ENCODE assay signal across 10 cellular contexts in the genomic region with DNA sequence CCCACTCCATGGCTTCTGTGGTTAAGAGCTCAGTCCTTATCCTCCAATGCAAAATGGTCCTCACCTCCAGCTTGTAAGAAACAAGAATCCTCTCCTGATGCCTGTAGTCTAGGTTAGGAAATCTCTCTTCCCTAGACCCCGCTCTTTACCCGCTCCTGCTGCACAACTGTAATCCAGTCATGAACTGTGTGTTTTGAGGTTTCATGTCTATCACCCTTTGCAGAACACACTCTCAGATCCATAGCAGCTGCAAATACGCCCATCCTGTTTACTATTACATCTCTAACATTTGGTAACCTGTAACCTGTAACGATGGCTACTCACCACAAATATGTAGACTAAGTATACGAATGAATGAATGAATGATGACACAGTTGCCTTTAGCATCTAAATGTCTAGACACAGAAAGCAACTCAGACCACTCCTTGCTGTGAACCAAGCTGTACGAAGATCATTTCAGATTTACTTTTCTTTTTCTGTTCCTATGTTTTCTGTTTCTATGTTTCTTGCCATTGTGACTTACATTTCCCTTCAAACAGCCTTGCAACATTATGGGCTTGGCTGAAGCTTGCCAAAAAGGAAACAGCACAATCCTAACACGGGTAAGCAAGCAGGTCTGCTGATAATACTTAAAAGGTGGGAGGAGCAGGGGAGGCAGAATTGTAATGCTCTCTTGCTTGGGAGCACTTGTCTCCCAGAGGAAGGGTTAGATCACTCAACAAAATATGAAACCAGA. TPM values are rescaled to one million over a fixed set of nuclear protein-coding genes. Genes with fewer than 3 reads are reported as not detected.
A peak's percentile ranks its signal among the peaks of the same experiment; 100 is the strongest.
DNase-seq lines count a peak whose midpoint lies in the region; ATAC-seq, FAIRE-seq and TF ChIP-seq lines count a peak whose summit lies in the region.
"Had no signal": no experiment of that assay in that cellular context is flagged by ENCODE, and none has a peak within 500 bp of the region (broad histone marks: within the 10 kb centered on the region; RNA-seq: fewer than 3 reads in every experiment).

No MANE protein-coding gene starts in this region.

- H3K9me3 Mint-ChIP-seq in astrocyte (ENCODE audit: unreplicated experiment) = no peaks in the 10 kb centered on the region
- peaks cover 3 to 4% of the 10 kb centered on the region in 2 donors for H3K9me3 Mint-ChIP-seq in stimulated activated naive B cell treated with anti-CD40 and anti-IgM and Interleukin-4, amounts not matched to agents 10 μg/mL and 1 μg/mL and 100 μg/mL, for 72 hours
- H3K9me3 Mint-ChIP-seq: brain had no signal

- no peak for TF ChIP-seq CTCF in astrocyte (IDR thresholded peaks at IDR 0.05; ENCODE audit: insufficient read depth, low read depth, low read length)

- H3K27ac ChIP-seq in astrocyte (ENCODE audit: low read depth, low read length) = peak overlapping the region; percentile 64

- H3K4me2 ChIP-seq in astrocyte (ENCODE audit: low read length) = peak overlapping the region; percentile 51

- no peaks in the 10 kb centered on the region for H4K20me1 ChIP-seq in astrocyte (ENCODE audit: insufficient read depth, low read length)

- H3K4me1 Mint-ChIP-seq in astrocyte (ENCODE audit: low read depth, unreplicated experiment) = peaks cover 13% of the 10 kb centered on the region
- peaks cover 0 to 12% of the 10 kb centered on the region in 2 donors for H3K4me1 Mint-ChIP-seq in stimulated activated naive B cell treated with anti-CD40 and anti-IgM and Interleukin-4, amounts not matched to agents 10 μg/mL and 1 μg/mL and 100 μg/mL, for 72 hours

- H3K9me3 ChIP-seq in astrocyte (ENCODE audit: insufficient read depth, low read depth, low read length) = no peaks in the 10 kb centered on the region

- peak; percentile 66 for ATAC-seq in GM19438 (IDR thresholded peaks at IDR 0.05; ENCODE audit: low read depth, unreplicated experiment)
- ATAC-seq in HG03378 (IDR thresholded peaks at IDR 0.05; ENCODE audit: unreplicated experiment) = peak; percentile 43
- peak; percentile 53 to 62 for ATAC-seq in stimulated activated naive B cell treated with anti-CD40 and anti-IgM and Interleukin-4, amounts not matched to agents 10 μg/mL and 1 μg/mL and 100 μg/mL, for 72 hours (replicated peaks)

- peaks cover 22% of the 10 kb centered on the region for H3K4me1 ChIP-seq in astrocyte (ENCODE audit: insufficient read depth, low read length)

- no peak overlapping the region for H3K27ac Mint-ChIP-seq in astrocyte (ENCODE audit: unreplicated experiment)
- H3K27ac Mint-ChIP-seq in stimulated activated naive B cell treated with anti-CD40 and anti-IgM and Interleukin-4, amounts not matched to agents 10 μg/mL and 1 μg/mL and 100 μg/mL, for 72 hours = no peak overlapping the region

- POLR2A ChIA-PET in HEK293T (lab: Yijun Ruan, JAX) = no interaction called here

- H3K9ac ChIP-seq in astrocyte (ENCODE audit: low read length) = peak overlapping the region; percentile 38

- H3K79me2 ChIP-seq in astrocyte (ENCODE audit: insufficient read depth, low read length) = no peaks in the 10 kb centered on the region

- no peaks in the 10 kb centered on the region for H3K36me3 Mint-ChIP-seq in astrocyte (ENCODE audit: low read depth, unreplicated experiment)
- H3K36me3 Mint-ChIP-seq in stimulated activated naive B cell treated with anti-CD40 and anti-IgM and Interleukin-4, amounts not matched to agents 10 μg/mL and 1 μg/mL and 100 μg/mL, for 72 hours = no peaks in the 10 kb centered on the region

- peak; percentile 53 for DNase-seq in DMS153 (lab: John Stamatoyannopoulos, UW)
- DNase-seq in astrocyte (ENCODE audit: low read depth) = peak; percentile 84
- no peak for DNase-seq in stimulated activated naive B cell treated with anti-CD40 and anti-IgM and Interleukin-4, amounts not matched to agents 10 μg/mL and 1 μg/mL and 100 μg/mL, for 72 hours
- DNase-seq in midbrain (lab: John Stamatoyannopoulos, UW) = no peak
- no peak for DNase-seq in NCI-H526 treated with DMSO at 0.1 percent for 48 hours (lab: John Stamatoyannopoulos, UW)
- DNase-seq in HEK293T (ENCODE audit: extremely low spot score) = no peak

- no peak overlapping the region for H3K4me3 Mint-ChIP-seq in astrocyte (ENCODE audit: unreplicated experiment)
- no peak overlapping the region for H3K4me3 Mint-ChIP-seq in stimulated activated naive B cell treated with anti-CD40 and anti-IgM and Interleukin-4, amounts not matched to agents 10 μg/mL and 1 μg/mL and 100 μg/mL, for 72 hours

- H3K27me3 Mint-ChIP-seq in astrocyte (ENCODE audit: low read depth, unreplicated experiment) = no peaks in the 10 kb centered on the region
- no peaks in the 10 kb centered on the region for H3K27me3 Mint-ChIP-seq in stimulated activated naive B cell treated with anti-CD40 and anti-IgM and Interleukin-4, amounts not matched to agents 10 μg/mL and 1 μg/mL and 100 μg/mL, for 72 hours
- H3K27me3 Mint-ChIP-seq: brain had no signal

- H3K27me3 ChIP-seq in astrocyte (ENCODE audit: insufficient read depth, low read length) = no peaks in the 10 kb centered on the region

- no peak overlapping the region for H2AFZ ChIP-seq in astrocyte (ENCODE audit: low read depth, low read length)

- H3K36me3 ChIP-seq in astrocyte (ENCODE audit: insufficient read depth, low read length) = no peaks in the 10 kb centered on the region

- H3K4me3 ChIP-seq in astrocyte (ENCODE audit: insufficient read depth, low read depth, low read length) = no peak overlapping the region

- no peak for FAIRE-seq in astrocyte (lab: Jason Lieb, UNC)
- FAIRE-seq: H1 had no signal

- CTCF ChIA-PET in HEK293T (lab: Yijun Ruan, JAX) = no interaction called here

TF ChIP-seq in HEK293T, 16 proteins besides CTCF, POLR2A, EP300 and RAD21:
- TF ChIP-seq FOXM1 (IDR thresholded peaks at IDR 0.05; ENCODE audit: borderline replicate concordance) = no peak
- TF ChIP-seq FOXK2 (IDR thresholded peaks at IDR 0.05) = no peak
- no peak for TF ChIP-seq NFRKB (IDR thresholded peaks at IDR 0.05)
- TF ChIP-seq CTBP1 (IDR thresholded peaks at IDR 0.05; ENCODE audit: borderline replicate concordance) = no peak
- TF ChIP-seq ARNT (IDR thresholded peaks at IDR 0.05) = no peak
TF ChIP-seq in HEK293T: peak in this region for 0.

RNA-seq across cellular contexts. Expression of a gene that starts 53.7 kb away (rescaled TPM):
- total RNA-seq in astrocyte = 30.1 and 35.7 TPM in 2 replicates

Comparison
In these comparisons a context has a peak if more than half of its experiments do, and no peak if none do; other contexts are left out.
1. DNase-seq: peak in DMS153 (single experiment) and astrocyte (single experiment); none in stimulated activated naive B cell treated with anti-CD40 and anti-IgM and Interleukin-4, amounts not matched to agents 10 μg/mL and 1 μg/mL and 100 μg/mL, for 72 hours (single experiment), midbrain (single experiment), NCI-H526 treated with DMSO at 0.1 percent for 48 hours (single experiment) and HEK293T (single experiment).
2. Peak in every context shown above with its lines, with median percentiles within 50 percentile points of each other: ATAC-seq.